Comparison of ENCODE assay signal across 31 cellular contexts in genomic region chr4:79408063-79408462, GRCh38. TPM values are rescaled to one million over a fixed set of nuclear protein-coding genes. Genes with fewer than 3 reads are reported as not detected.
"Had no signal": no experiment of that assay in that cellular context is flagged by ENCODE, and none has a peak within 500 bp of the region (broad histone marks: within the 10 kb centered on the region; RNA-seq: fewer than 3 reads in every experiment).

GK2 (minus strand) TSS chr4:79408228; CDS start chr4:79408200, 28 bp downstream.

- H3K27ac ChIP-seq: colonic mucosa, epithelial cell of prostate, foreskin keratinocyte, heart right ventricle, neutrophil, pancreas, right atrium auricular region, sigmoid colon, transverse colon had no signal

- ATAC-seq: esophagus mucosa; foreskin keratinocyte; heart right ventricle; left ventricle myocardium superior; natural killer cell; pancreas; stimulated activated effector memory CD8-positive, alpha-beta T cell treated with anti-CD3 and anti-CD28 coated beads, Interleukin-12 subunit alpha, Interleukin-12 subunit beta, amount 100 ng/mL, for 72 hours had no signal

- DNase-seq: colonic mucosa; effector CD8-positive, alpha-beta T cell; endodermal cell; foreskin keratinocyte; glutamatergic neuron; hippocampal formation; kidney glomerular epithelial cell; left ventricle myocardium superior; natural killer cell; sigmoid colon; stimulated activated CD4-positive, alpha-beta T cell treated with anti-CD3 and anti-CD28 coated beads, Interleukin-2, amount 100 ng/mL, for 24 hours; stimulated activated CD4-positive, alpha-beta T cell treated with anti-CD3 and anti-CD28 coated beads, Interleukin-4, amount 100 ng/mL, for 24 hours; transverse colon had no signal

- H3K27me3 ChIP-seq: colonic mucosa, heart right ventricle, neutrophil, pancreas, right atrium auricular region, sigmoid colon, transverse colon had no signal

- H3K36me3 ChIP-seq: colonic mucosa, heart right ventricle, neutrophil, pancreas, right atrium auricular region, sigmoid colon, transverse colon had no signal

- H3K4me1 Mint-ChIP-seq: endodermal cell; memory B cell; natural killer cell; stimulated activated effector memory CD8-positive, alpha-beta T cell treated with anti-CD3 and anti-CD28 coated beads, Interleukin-12 subunit alpha, Interleukin-12 subunit beta, amount 100 ng/mL, for 72 hours had no signal

- H3K4me3 ChIP-seq: colonic mucosa, heart right ventricle, lung, pancreas, right atrium auricular region, sigmoid colon, transverse colon had no signal

- H3K4me3 Mint-ChIP-seq: dendritic cell treated with granulocyte-macrophage colony-stimulating factor and Interleukin-4, amounts not matched to agents 40 ng/mL and 50 ng/mL, for 4 days; endodermal cell; memory B cell; natural killer cell; stimulated activated effector memory CD8-positive, alpha-beta T cell treated with anti-CD3 and anti-CD28 coated beads, Interleukin-12 subunit alpha, Interleukin-12 subunit beta, amount 100 ng/mL, for 72 hours; stimulated activated naive CD8-positive, alpha-beta T cell treated with anti-CD3 and anti-CD28 coated beads, Interleukin-15, Interleukin-2, amounts not matched to agents 100 ng/mL and 50 ng/mL, for 24 hours had no signal

- H3K9me3 ChIP-seq: colonic mucosa, neutrophil, pancreas, right atrium auricular region, sigmoid colon, transverse colon had no signal

- H3K27me3 Mint-ChIP-seq: dendritic cell treated with granulocyte-macrophage colony-stimulating factor and Interleukin-4, amounts not matched to agents 40 ng/mL and 50 ng/mL, for 4 days; memory B cell; progenitor cell of endocrine pancreas; stimulated activated naive CD8-positive, alpha-beta T cell treated with anti-CD3 and anti-CD28 coated beads, Interleukin-15, Interleukin-2, amounts not matched to agents 100 ng/mL and 50 ng/mL, for 24 hours had no signal

- H3K9me3 Mint-ChIP-seq: endodermal cell; memory B cell; stimulated activated naive CD8-positive, alpha-beta T cell treated with anti-CD3 and anti-CD28 coated beads, Interleukin-15, Interleukin-2, amounts not matched to agents 100 ng/mL and 50 ng/mL, for 24 hours had no signal

- H3K36me3 Mint-ChIP-seq: memory B cell; natural killer cell; stimulated activated effector memory CD8-positive, alpha-beta T cell treated with anti-CD3 and anti-CD28 coated beads, Interleukin-12 subunit alpha, Interleukin-12 subunit beta, amount 100 ng/mL, for 72 hours had no signal

- H3K4me1 ChIP-seq: colonic mucosa, foreskin keratinocyte, heart right ventricle, pancreas, right atrium auricular region, sigmoid colon, transverse colon had no signal

- H3K27ac Mint-ChIP-seq: dendritic cell treated with granulocyte-macrophage colony-stimulating factor and Interleukin-4, amounts not matched to agents 40 ng/mL and 50 ng/mL, for 4 days; endodermal cell; memory B cell; natural killer cell; progenitor cell of endocrine pancreas; stimulated activated effector memory CD8-positive, alpha-beta T cell treated with anti-CD3 and anti-CD28 coated beads, Interleukin-12 subunit alpha, Interleukin-12 subunit beta, amount 100 ng/mL, for 72 hours; stimulated activated naive CD8-positive, alpha-beta T cell treated with anti-CD3 and anti-CD28 coated beads, Interleukin-15, Interleukin-2, amounts not matched to agents 100 ng/mL and 50 ng/mL, for 24 hours had no signal

RNA-seq across cellular contexts. Expression of gene GK2, which starts in this region (rescaled TPM):
- total RNA-seq: cerebellum, colonic mucosa, endodermal cell, esophagus mucosa, fibroblast of lung, foreskin keratinocyte, heart right ventricle, left ventricle myocardium superior, lung, mononuclear cell, natural killer cell, omental fat pad, pancreas, progenitor cell of endocrine pancreas, right atrium auricular region, sigmoid colon, skeletal muscle tissue, transverse colon, urinary bladder had no signal
